ENCODE assay signal across 10 cellular contexts in genomic region chr20:54133434-54134427, GRCh38. TPM values are rescaled to one million over a fixed set of nuclear protein-coding genes. Genes with fewer than 3 reads are reported as not detected.
DNase-seq lines count a peak whose midpoint lies in the region; ATAC-seq and TF ChIP-seq lines count a peak whose summit lies in the region.
"Had no signal": no experiment of that assay in that cellular context is flagged by ENCODE, and none has a peak within 500 bp of the region (broad histone marks: within the 10 kb centered on the region; RNA-seq: fewer than 3 reads in every experiment).

No MANE protein-coding gene starts in this region.

- H3K4me3 Mint-ChIP-seq in CD8-positive, alpha-beta memory T cell: no peak overlapping the region
- H3K4me3 Mint-ChIP-seq: activated B cell treated with CpG ODN at 0.5 μM for 24 hours had no signal

- H3K4me1 Mint-ChIP-seq in CD8-positive, alpha-beta memory T cell: no peaks in the 10 kb centered on the region

- no peaks in the 10 kb centered on the region for H3K4me1 ChIP-seq in psoas muscle
- H3K4me1 ChIP-seq in CD8-positive, alpha-beta memory T cell (ENCODE audit: insufficient read depth, low read length): no peaks in the 10 kb centered on the region

- DNase-seq in EL (peak; percentile 49), M059J (ENCODE audit: low read depth) (peak; percentile 91), fibroblast of mammary gland (ENCODE audit: low read depth) (peak; percentile 58), psoas muscle (no peak), NCI-H345 (lab: John Stamatoyannopoulos, UW) (no peak)
- no peak for DNase-seq in effector CD4-positive, alpha-beta T cell
- DNase-seq in CD8-positive, alpha-beta memory T cell: no peak
- DNase-seq: activated B cell treated with CpG ODN at 0.5 μM for 24 hours had no signal

- H3K9me3 ChIP-seq in psoas muscle: peaks cover 3% of the 10 kb centered on the region
- H3K9me3 ChIP-seq in CD8-positive, alpha-beta memory T cell (ENCODE audit: low read length): no peaks in the 10 kb centered on the region

- ATAC-seq in psoas muscle: peak; percentile 24 to 63 (median 44)
- no peak for ATAC-seq in GM21367 (IDR thresholded peaks at IDR 0.05; ENCODE audit: unreplicated experiment)

- H3K36me3 ChIP-seq in psoas muscle (ENCODE audit: insufficient read depth in 1 of 2, low read depth in 1 of 2): no peaks in the 10 kb centered on the region
- no peaks in the 10 kb centered on the region for H3K36me3 ChIP-seq in CD8-positive, alpha-beta memory T cell (ENCODE audit: insufficient read depth, low read length)

- peaks cover 10 to 26% of the 10 kb centered on the region in 2 donors for H3K27me3 Mint-ChIP-seq in CD8-positive, alpha-beta memory T cell

- H3K27ac ChIP-seq in psoas muscle: peak overlapping the region; percentile 50
- no peak overlapping the region for H3K27ac ChIP-seq in CD8-positive, alpha-beta memory T cell (ENCODE audit: low read depth, low read length)

- peaks cover 0 to 5% (median 2%) of the 10 kb centered on the region in 5 donors for H3K9me3 Mint-ChIP-seq in CD8-positive, alpha-beta memory T cell

- intact Hi-C loops in psoas muscle (cut with DNase I): no loop called here

- H3K4me3 ChIP-seq in fibroblast of mammary gland (ENCODE audit: control insufficient read depth, low read depth, low read length) (no peak overlapping the region), psoas muscle (no peak overlapping the region)
- no peak overlapping the region for H3K4me3 ChIP-seq in CD8-positive, alpha-beta memory T cell (ENCODE audit: low read length)

- peaks cover 0 to 8% (median 0%) of the 10 kb centered on the region in 3 donors for H3K27me3 ChIP-seq in psoas muscle (ENCODE audit: insufficient read depth in 3 of 3, low read length in 2 of 3)
- no peaks in the 10 kb centered on the region for H3K27me3 ChIP-seq in CD8-positive, alpha-beta memory T cell (ENCODE audit: insufficient read depth, low read length, poor library complexity, severe bottlenecking)

- CTCF ChIA-PET in CD8-positive, alpha-beta memory T cell (lab: Charles Lee): no interaction called here

- TF ChIP-seq CTCF in fibroblast of mammary gland (conservative IDR thresholded peaks at IDR 0.05; ENCODE audit: control insufficient read depth, insufficient read depth, low read depth, low read length): no peak
- no peak for TF ChIP-seq CTCF in psoas muscle (IDR thresholded peaks at IDR 0.05)

- 63 to 71% (median 63%) methylated on average over 6 of the region's 6 CpGs for WGBS in psoas muscle, 3 donors

- no peak overlapping the region for H3K27ac Mint-ChIP-seq in CD8-positive, alpha-beta memory T cell
- H3K27ac Mint-ChIP-seq: activated B cell treated with CpG ODN at 0.5 μM for 24 hours had no signal

- POLR2A ChIA-PET in CD8-positive, alpha-beta memory T cell (lab: Charles Lee): no interaction called here

- H3K36me3 Mint-ChIP-seq in CD8-positive, alpha-beta memory T cell: no peaks in the 10 kb centered on the region

RNA-seq across cellular contexts. Expression of gene CYP24A1, which starts 40.1 kb away (rescaled TPM):
- 32.8 and 39.6 TPM in 2 replicates for total RNA-seq in M059J (2014; rRNA removed; shearing (Covaris generic))
- total RNA-seq in psoas muscle: not detected
- under 1 TPM in 1 of 3 donors, not detected in 2; 0.03 TPM for polyA plus RNA-seq in psoas muscle
- total RNA-seq in CD8-positive, alpha-beta memory T cell: under 1 TPM; 0.37 to 0.58 TPM
- 0.40 TPM for polyA plus RNA-seq in CD8-positive, alpha-beta memory T cell
- total RNA-seq: activated B cell treated with CpG ODN at 0.5 μM for 24 hours, glomerular endothelial cell had no signal

Comparison
In these comparisons a context has a peak if more than half of its experiments do, and no peak if none do; other contexts are left out.
1. DNase-seq: peak in EL (single experiment), M059J (single experiment) and fibroblast of mammary gland (single experiment); none in psoas muscle (0 of 2), NCI-H345 (single experiment), effector CD4-positive, alpha-beta T cell (single experiment) and CD8-positive, alpha-beta memory T cell (0 of 5).
2. RNA of gene CYP24A1, which starts 40.1 kb away (total RNA-seq): 32.8 to 39.6 TPM in M059J; 0.37 to 0.58 TPM in CD8-positive, alpha-beta memory T cell and not detected in psoas muscle; every median in the first group is over 10 times any median in the second.